ENCODE assay signal across 27 cellular contexts in genomic region chr2:210009896-210010295, GRCh38.
"Had no signal": no experiment of that assay in that cellular context is flagged by ENCODE, and none has a peak within 500 bp of the region (broad histone marks: within the 10 kb centered on the region; RNA-seq: fewer than 3 reads in every experiment).

No MANE protein-coding gene starts in this region.

- H3K27me3 Mint-ChIP-seq: activated CD8-positive, alpha-beta T cell treated with anti-CD3 and anti-CD28 coated beads for 36 hours; activated naive CD4-positive, alpha-beta T cell treated with anti-CD3 and anti-CD28 coated beads, Interleukin-2, amount 10 ng/mL, durations not matched to agents 7 days and 5 days; activated naive CD8-positive, alpha-beta T cell treated with anti-CD3 and anti-CD28 coated beads, Interleukin-2, amount 10 ng/mL, durations not matched to agents 7 days and 5 days; T-cell had no signal

- DNase-seq: activated CD4-positive, alpha-beta T cell treated with anti-CD3 and anti-CD28 coated beads, Interleukin-2, amount 50 U/mL, for 1 hour; activated CD4-positive, CD25-positive, alpha-beta regulatory T cell; activated CD8-positive, alpha-beta memory T cell treated with anti-CD3 and anti-CD28 coated beads, Interleukin-2, amount 50 U/mL, for 4 hours; activated CD8-positive, alpha-beta T cell treated with anti-CD3 and anti-CD28 coated beads for 36 hours; activated gamma-delta T cell treated with Interleukin-2 at 50 U/mL for 16 hours; activated naive CD4-positive, alpha-beta T cell treated with anti-CD3 and anti-CD28 coated beads, Interleukin-2, amount 10 ng/mL, durations not matched to agents 7 days and 5 days; activated naive CD8-positive, alpha-beta T cell treated with anti-CD3 and anti-CD28 coated beads, Interleukin-2, amount 10 ng/mL, durations not matched to agents 7 days and 5 days; activated T-cell treated with anti-CD3 and anti-CD28 coated beads, Interleukin-2, amount 50 U/mL, for 1 hour; amniotic stem cell; body of pancreas; central memory CD4-positive, alpha-beta T cell; Karpas-422; NCI-H1092; NCI-H1417 treated with DMSO at 0.1 percent for 48 hours; NCI-H1694 treated with DMSO at 0.1 percent for 48 hours; NCI-H2029 treated with DMSO at 0.1 percent for 48 hours; NCI-H345; NCI-H510A; NCI-H526 treated with DMSO at 0.1 percent for 48 hours; NCI-H82; SIG-M5; T-cell; T1000 had no signal

- H3K27me3 ChIP-seq: ascending aorta, body of pancreas had no signal

- H3K4me3 ChIP-seq: ascending aorta, body of pancreas, K562, SK-N-MC had no signal

- H3K27ac ChIP-seq: ascending aorta, body of pancreas, SK-N-MC had no signal

- H3K9me3 Mint-ChIP-seq: activated CD8-positive, alpha-beta T cell treated with anti-CD3 and anti-CD28 coated beads for 36 hours; activated naive CD4-positive, alpha-beta T cell treated with anti-CD3 and anti-CD28 coated beads, Interleukin-2, amount 10 ng/mL, durations not matched to agents 7 days and 5 days; activated naive CD8-positive, alpha-beta T cell treated with anti-CD3 and anti-CD28 coated beads, Interleukin-2, amount 10 ng/mL, durations not matched to agents 7 days and 5 days; activated T-helper 2 cell treated with anti-CD3 and anti-CD28 coated beads, Interferon-gamma antibody, Interleukin-2, Interleukin-4, amounts not matched to agents 10 μg/mL and 5 μg/mL and 100 μg/mL, durations not matched to agents 14 hours and 24 hours and 36 hours; T-cell had no signal

- H3K27ac Mint-ChIP-seq: activated CD8-positive, alpha-beta T cell treated with anti-CD3 and anti-CD28 coated beads for 36 hours; activated naive CD4-positive, alpha-beta T cell treated with anti-CD3 and anti-CD28 coated beads, Interleukin-2, amount 10 ng/mL, durations not matched to agents 7 days and 5 days; activated naive CD8-positive, alpha-beta T cell treated with anti-CD3 and anti-CD28 coated beads, Interleukin-2, amount 10 ng/mL, durations not matched to agents 7 days and 5 days; activated T-helper 2 cell treated with anti-CD3 and anti-CD28 coated beads, Interferon-gamma antibody, Interleukin-2, Interleukin-4, amounts not matched to agents 10 μg/mL and 5 μg/mL and 100 μg/mL, durations not matched to agents 14 hours and 24 hours and 36 hours; T-cell had no signal

- H3K4me3 Mint-ChIP-seq: activated CD8-positive, alpha-beta T cell treated with anti-CD3 and anti-CD28 coated beads for 36 hours; activated naive CD4-positive, alpha-beta T cell treated with anti-CD3 and anti-CD28 coated beads, Interleukin-2, amount 10 ng/mL, durations not matched to agents 7 days and 5 days; activated naive CD8-positive, alpha-beta T cell treated with anti-CD3 and anti-CD28 coated beads, Interleukin-2, amount 10 ng/mL, durations not matched to agents 7 days and 5 days; T-cell had no signal

- H3K9me3 ChIP-seq: ascending aorta, body of pancreas had no signal
